ENCODE assay signal across 9 cellular contexts in genomic region chr4:111960241-111960667, GRCh38.
DNase-seq lines count a peak whose midpoint lies in the region; ATAC-seq and TF ChIP-seq lines count a peak whose summit lies in the region.
"Had no signal": no experiment of that assay in that cellular context is flagged by ENCODE, and none has a peak within 500 bp of the region (broad histone marks: within the 10 kb centered on the region; RNA-seq: fewer than 3 reads in every experiment).

No MANE protein-coding gene starts in this region.

- no peaks in the 10 kb centered on the region for H3K27me3 Mint-ChIP-seq in HFFc6 (ENCODE audit: insufficient read depth)

- H3K4me1 Mint-ChIP-seq in HFFc6 (ENCODE audit: low read depth): no peaks in the 10 kb centered on the region

- ATAC-seq in GM18861 (IDR thresholded peaks at IDR 0.05; ENCODE audit: unreplicated experiment): peak; percentile 90

- no peak overlapping the region for H3K4me3 ChIP-seq in H7 (ENCODE audit: insufficient read depth, low read depth, low read length)

- peak; percentile 68 for DNase-seq in HFFc6
- DNase-seq in LHCN-M2 (ENCODE audit: low read depth): peak; percentile 41
- DNase-seq in kidney tubule cell (ENCODE audit: low spot score): peak; percentile 30
- no peak for DNase-seq in AG08396 (ENCODE audit: low spot score)
- DNase-seq in hepatic stellate cell (ENCODE audit: low spot score): no peak
- DNase-seq in H7: no peak
- DNase-seq in iPS-NIHi11 (ENCODE audit: low spot score): no peak
- DNase-seq: endodermal cell had no signal

- no peaks in the 10 kb centered on the region for H3K36me3 Mint-ChIP-seq in HFFc6 (ENCODE audit: low read depth)

- H3K4me3 Mint-ChIP-seq in HFFc6: no peak overlapping the region
- H3K4me3 Mint-ChIP-seq: endodermal cell had no signal

- no peak for TF ChIP-seq CTCF in HFFc6 (IDR thresholded peaks at IDR 0.05)

- no peaks in the 10 kb centered on the region for H3K27me3 ChIP-seq in H7 (ENCODE audit: control insufficient read depth, insufficient read depth, low read length)

- no peaks in the 10 kb centered on the region for H3K9me3 Mint-ChIP-seq in HFFc6
- H3K9me3 Mint-ChIP-seq: endodermal cell had no signal

- H3K27ac Mint-ChIP-seq in HFFc6: peak overlapping the region; percentile 82
- H3K27ac Mint-ChIP-seq: endodermal cell had no signal

- H3K36me3 ChIP-seq in H7 (replicated peaks; ENCODE audit: control insufficient read depth, insufficient read depth, low read length): no peaks in the 10 kb centered on the region

Comparison
In these comparisons a context has a peak if more than half of its experiments do, and no peak if none do; other contexts are left out.
1. DNase-seq: peak in HFFc6 (single experiment), LHCN-M2 (single experiment) and kidney tubule cell (single experiment); none in AG08396 (single experiment), hepatic stellate cell (single experiment), H7 (single experiment) and iPS-NIHi11 (single experiment).